Comparison of ENCODE assay signal across 2 cellular contexts in the genomic region with DNA sequence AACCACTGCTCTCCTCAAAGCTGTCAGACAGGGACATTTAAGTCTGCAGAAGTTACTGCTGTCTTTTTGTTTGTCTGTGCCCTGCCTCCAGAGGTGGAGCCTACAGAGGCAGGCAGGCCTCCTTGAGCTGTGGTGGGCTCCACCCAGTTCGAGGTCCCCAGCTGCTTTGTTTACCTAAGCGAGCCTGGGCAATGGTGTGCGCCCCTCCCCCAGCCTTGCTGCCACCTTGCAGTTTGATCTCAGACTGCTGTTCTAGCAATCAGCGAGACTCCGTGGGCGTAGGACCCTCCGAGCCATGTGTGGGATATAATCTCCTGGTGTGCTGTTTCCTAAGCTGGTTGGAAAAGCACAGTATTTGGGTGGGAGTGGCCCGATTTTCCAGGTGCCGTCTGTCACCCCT. TPM values are rescaled to one million over a fixed set of nuclear protein-coding genes. Genes with fewer than 3 reads are reported as not detected.
"Had no signal": no experiment of that assay in that cellular context is flagged by ENCODE, and none has a peak within 500 bp of the region (broad histone marks: within the 10 kb centered on the region; RNA-seq: fewer than 3 reads in every experiment).

No MANE protein-coding gene starts in this region.

RNA-seq across cellular contexts. Expression of gene TSHB, which starts 10.1 kb away (rescaled TPM):
- total RNA-seq: G401, GM12878 had no signal
- polyA plus RNA-seq: GM12878 had no signal
